ENCODE assay signal across 9 cellular contexts in the genomic region with DNA sequence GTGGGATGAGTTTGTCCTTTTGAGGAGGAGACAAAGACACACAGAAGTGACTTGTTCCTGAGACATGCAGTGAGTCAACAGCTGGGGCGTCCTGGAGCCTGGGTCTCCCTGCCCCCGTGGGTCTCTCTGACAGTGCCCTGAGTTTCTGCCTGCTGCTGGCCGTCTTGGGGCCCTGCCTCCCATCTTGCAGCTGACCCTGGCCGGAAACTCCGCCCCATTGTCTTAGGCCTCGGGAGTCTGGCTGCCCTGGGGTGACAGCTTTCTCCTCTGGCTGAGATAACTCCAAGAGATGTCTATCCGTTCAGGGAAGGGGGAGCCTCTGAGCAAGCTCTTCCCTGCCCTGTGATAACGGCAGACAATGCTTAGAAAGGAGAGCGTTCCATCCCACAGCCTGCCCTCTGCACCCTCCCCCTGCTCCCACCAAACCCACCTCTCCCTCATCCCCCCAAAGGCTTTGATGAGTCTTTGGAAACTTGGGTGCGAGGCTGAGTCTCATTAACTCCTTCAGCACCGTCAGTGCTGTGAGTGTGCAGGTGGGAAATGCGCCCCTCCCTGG.
DNase-seq lines count a peak whose midpoint lies in the region; ATAC-seq, FAIRE-seq and TF ChIP-seq lines count a peak whose summit lies in the region.
"Had no signal": no experiment of that assay in that cellular context is flagged by ENCODE, and none has a peak within 500 bp of the region (broad histone marks: within the 10 kb centered on the region; RNA-seq: fewer than 3 reads in every experiment).

No MANE protein-coding gene starts in this region.

- H3K4me3 ChIP-seq in neuron (ENCODE audit: low read length), result no peak overlapping the region

- H3K4me1 ChIP-seq in neuron (ENCODE audit: insufficient read depth, low read length), result peaks cover 18% of the 10 kb centered on the region

- H2AFZ ChIP-seq in neuron (ENCODE audit: low read depth, low read length), result peak overlapping the region; percentile 21

- no peak for FAIRE-seq in GM12891 (lab: Jason Lieb, UNC)

- no peaks in the 10 kb centered on the region for H3K36me3 ChIP-seq in neuron (ENCODE audit: insufficient read depth, low read length)

- no peaks in the 10 kb centered on the region for H3K9me3 ChIP-seq in neuron (ENCODE audit: low read length)

- H3K27me3 Mint-ChIP-seq in activated CD8-positive, alpha-beta T cell treated with anti-CD3 and anti-CD28 coated beads for 36 hours, result peaks cover 3% of the 10 kb centered on the region

- no peak for TF ChIP-seq CTCF in activated CD8-positive, alpha-beta T cell treated with anti-CD3 and anti-CD28 coated beads for 36 hours (IDR thresholded peaks at IDR 0.05)

- TF ChIP-seq POLR2A in GM12891 (IDR thresholded peaks at IDR 0.05; ENCODE audit: low read depth, low read length), result no peak

- no peak overlapping the region for H3K27ac Mint-ChIP-seq in activated CD8-positive, alpha-beta T cell treated with anti-CD3 and anti-CD28 coated beads for 36 hours

- no peaks in the 10 kb centered on the region for H3K4me1 Mint-ChIP-seq in activated CD8-positive, alpha-beta T cell treated with anti-CD3 and anti-CD28 coated beads for 36 hours (ENCODE audit: low read depth)

- no peaks in the 10 kb centered on the region for H3K27me3 ChIP-seq in neuron (ENCODE audit: insufficient read depth, low read length)

- no peaks in the 10 kb centered on the region for H3K36me3 Mint-ChIP-seq in activated CD8-positive, alpha-beta T cell treated with anti-CD3 and anti-CD28 coated beads for 36 hours (ENCODE audit: low read depth)

- H3K9me3 Mint-ChIP-seq in activated CD8-positive, alpha-beta T cell treated with anti-CD3 and anti-CD28 coated beads for 36 hours, result no peaks in the 10 kb centered on the region

- peak; percentile 97 for DNase-seq in EH (ENCODE audit: low read depth)
- peak; percentile 54 for DNase-seq in SK-N-DZ (ENCODE audit: low spot score)
- peak; percentile 83 for DNase-seq in glomerular visceral epithelial cell (ENCODE audit: extremely low spot score)
- no peak for DNase-seq in GM12891 (ENCODE audit: insufficient read length, low spot score)
- no peak for DNase-seq in NCI-H187 treated with DMSO at 0.1 percent for 48 hours (lab: John Stamatoyannopoulos, UW)
- DNase-seq in activated CD8-positive, alpha-beta T cell treated with anti-CD3 and anti-CD28 coated beads for 36 hours, result no peak
- DNase-seq: activated effector memory CD4-positive, alpha-beta T cell treated with anti-CD3 and anti-CD28 coated beads, Interleukin-2, amount 50 U/mL, for 16 hours had no signal

- CTCF ChIA-PET in activated CD8-positive, alpha-beta T cell treated with anti-CD3 and anti-CD28 coated beads for 36 hours (lab: Charles Lee), result no interaction called here

- ATAC-seq in HG03378 (IDR thresholded peaks at IDR 0.05; ENCODE audit: unreplicated experiment), result no peak
- no peak for ATAC-seq in activated CD8-positive, alpha-beta T cell treated with anti-CD3 and anti-CD28 coated beads for 36 hours

- POLR2A ChIA-PET in activated CD8-positive, alpha-beta T cell treated with anti-CD3 and anti-CD28 coated beads for 36 hours (lab: Charles Lee), result no interaction called here

- intact Hi-C loops in activated CD8-positive, alpha-beta T cell treated with anti-CD3 and anti-CD28 coated beads for 36 hours (cut with micrococcal nuclease), result no loop called here

- H3K4me3 Mint-ChIP-seq in activated CD8-positive, alpha-beta T cell treated with anti-CD3 and anti-CD28 coated beads for 36 hours, result no peak overlapping the region

TF ChIP-seq in GM12891, 5 proteins besides CTCF, POLR2A, EP300 and RAD21:
- TF ChIP-seq TAF1 (IDR thresholded peaks at IDR 0.05; ENCODE audit: low read depth, low read length) (no peak), POU2F2 (IDR thresholded peaks at IDR 0.05; ENCODE audit: low read depth, low read length) (no peak), PAX5 (IDR thresholded peaks at IDR 0.05; ENCODE audit: insufficient read depth, low read length, severe bottlenecking) (no peak), POLR2AphosphoS5 (IDR thresholded peaks at IDR 0.05; ENCODE audit: low read depth, low read length) (no peak), SPI1 (IDR thresholded peaks at IDR 0.05; ENCODE audit: low read depth, low read length) (no peak)
TF ChIP-seq in GM12891: peak in this region for 0.

Comparison
In these comparisons a context has a peak if more than half of its experiments do, and no peak if none do; other contexts are left out.
1. DNase-seq: peak in EH (single experiment), SK-N-DZ (single experiment) and glomerular visceral epithelial cell (single experiment); none in GM12891 (single experiment), NCI-H187 treated with DMSO at 0.1 percent for 48 hours (single experiment) and activated CD8-positive, alpha-beta T cell treated with anti-CD3 and anti-CD28 coated beads for 36 hours (single experiment).